ENCODE assay signal across 20 cellular contexts in genomic region chr19:50717026-50717723, GRCh38. TPM values are rescaled to one million over a fixed set of nuclear protein-coding genes. Genes with fewer than 3 reads are reported as not detected.
DNase-seq lines count a peak whose midpoint lies in the region; ATAC-seq lines count a peak whose summit lies in the region.
"Had no signal": no experiment of that assay in that cellular context is flagged by ENCODE, and none has a peak within 500 bp of the region (broad histone marks: within the 10 kb centered on the region; RNA-seq: fewer than 3 reads in every experiment).

No MANE protein-coding gene starts in this region.

- H3K4me1 Mint-ChIP-seq in activated T-cell treated with anti-CD3 and anti-CD28 coated beads, Interleukin-2, amount 50 U/mL, for 4 hours (ENCODE audit: low read depth) = peaks cover 15% of the 10 kb centered on the region
- H3K4me1 Mint-ChIP-seq in T-cell = peaks cover 20 to 24% (median 21%) of the 10 kb centered on the region in 3 donors
- peaks cover 9% of the 10 kb centered on the region for H3K4me1 Mint-ChIP-seq in stimulated activated effector memory CD8-positive, alpha-beta T cell treated with anti-CD3 and anti-CD28 coated beads, Interleukin-12 subunit alpha, Interleukin-12 subunit beta, amount 100 ng/mL, for 72 hours

- POLR2A ChIA-PET in T-cell (lab: Charles Lee) = no interaction called here

- no peaks in the 10 kb centered on the region for H3K9me3 Mint-ChIP-seq in activated T-cell treated with anti-CD3 and anti-CD28 coated beads, Interleukin-2, amount 50 U/mL, for 4 hours
- H3K9me3 Mint-ChIP-seq in T-cell = no peaks in the 10 kb centered on the region
- H3K9me3 Mint-ChIP-seq in stimulated activated effector memory CD8-positive, alpha-beta T cell treated with anti-CD3 and anti-CD28 coated beads, Interleukin-12 subunit alpha, Interleukin-12 subunit beta, amount 100 ng/mL, for 72 hours = no peaks in the 10 kb centered on the region
- H3K9me3 Mint-ChIP-seq: activated T-helper 2 cell treated with anti-CD3 and anti-CD28 coated beads, Interferon-gamma antibody, Interleukin-2, Interleukin-4, amounts not matched to agents 10 μg/mL and 5 μg/mL and 100 μg/mL, durations not matched to agents 14 hours and 24 hours and 36 hours had no signal

- H3K27ac Mint-ChIP-seq in T-cell = no peak overlapping the region
- no peak overlapping the region for H3K27ac Mint-ChIP-seq in stimulated activated effector memory CD8-positive, alpha-beta T cell treated with anti-CD3 and anti-CD28 coated beads, Interleukin-12 subunit alpha, Interleukin-12 subunit beta, amount 100 ng/mL, for 72 hours
- H3K27ac Mint-ChIP-seq: activated T-helper 2 cell treated with anti-CD3 and anti-CD28 coated beads, Interferon-gamma antibody, Interleukin-2, Interleukin-4, amounts not matched to agents 10 μg/mL and 5 μg/mL and 100 μg/mL, durations not matched to agents 14 hours and 24 hours and 36 hours; CD4-positive, CD25-positive, alpha-beta regulatory T cell had no signal

- H3K27me3 Mint-ChIP-seq in activated T-cell treated with anti-CD3 and anti-CD28 coated beads, Interleukin-2, amount 50 U/mL, for 4 hours (ENCODE audit: low read depth) = peaks cover 67% of the 10 kb centered on the region
- peaks cover 50 to 74% of the 10 kb centered on the region in 2 donors for H3K27me3 Mint-ChIP-seq in T-cell

- H3K36me3 Mint-ChIP-seq in activated T-cell treated with anti-CD3 and anti-CD28 coated beads, Interleukin-2, amount 50 U/mL, for 4 hours (ENCODE audit: insufficient read depth) = no peaks in the 10 kb centered on the region
- no peaks in the 10 kb centered on the region for H3K36me3 Mint-ChIP-seq in T-cell
- no peaks in the 10 kb centered on the region for H3K36me3 Mint-ChIP-seq in stimulated activated effector memory CD8-positive, alpha-beta T cell treated with anti-CD3 and anti-CD28 coated beads, Interleukin-12 subunit alpha, Interleukin-12 subunit beta, amount 100 ng/mL, for 72 hours
- H3K36me3 Mint-ChIP-seq: CD4-positive, CD25-positive, alpha-beta regulatory T cell had no signal

- no peak for DNase-seq in activated T-cell treated with anti-CD3 and anti-CD28 coated beads, Interleukin-2, amount 50 U/mL, for 4 hours
- DNase-seq in activated T-cell treated with anti-CD3 and anti-CD28 coated beads, Interleukin-2, amount 50 U/mL, for 1 hour = no peak
- DNase-seq in T-cell (no peak), left kidney (ENCODE audit: low read depth, low spot score) (peak; percentile 47), HCEC 1CT (no peak), NCI-H2196 treated with DMSO at 0.1 percent for 48 hours (lab: John Stamatoyannopoulos, UW; ENCODE audit: unreplicated experiment) (no peak)
- no peak for DNase-seq in stimulated activated effector memory CD8-positive, alpha-beta T cell treated with anti-CD3 and anti-CD28 coated beads, Interleukin-12 subunit alpha, Interleukin-12 subunit beta, amount 100 ng/mL, for 72 hours (ENCODE audit: low spot score in 2 of 2)
- no peak for DNase-seq in activated CD4-positive, CD25-positive, alpha-beta regulatory T cell treated with anti-CD3 and anti-CD28 coated beads, Interleukin-2, amount 50 U/mL, for 72 hours
- DNase-seq: activated CD4-positive, alpha-beta T cell treated with anti-CD3 and anti-CD28 coated beads for 1 hour; CD4-positive, CD25-positive, alpha-beta regulatory T cell; esophagus squamous epithelium; lower lobe of right lung; NCI-H2081; SHP77 treated with DMSO at 0.1 percent for 48 hours; stimulated activated naive CD4-positive, alpha-beta T cell had no signal

- no peak for ATAC-seq in activated T-cell treated with anti-CD3 and anti-CD28 coated beads, Interleukin-2, amount 50 U/mL, for 4 hours
- no peak for ATAC-seq in T-cell (replicated peaks in 1 of 4)
- ATAC-seq in stimulated activated effector memory CD8-positive, alpha-beta T cell treated with anti-CD3 and anti-CD28 coated beads, Interleukin-12 subunit alpha, Interleukin-12 subunit beta, amount 100 ng/mL, for 72 hours = no peak
- ATAC-seq: lower lobe of right lung had no signal

- H3K4me3 Mint-ChIP-seq in activated T-cell treated with anti-CD3 and anti-CD28 coated beads, Interleukin-2, amount 50 U/mL, for 4 hours = peak overlapping the region; percentile 38
- H3K4me3 Mint-ChIP-seq in T-cell = peak overlapping the region in 2 of 3 donors; percentile 9 to 64
- peak overlapping the region; percentile 37 for H3K4me3 Mint-ChIP-seq in stimulated activated effector memory CD8-positive, alpha-beta T cell treated with anti-CD3 and anti-CD28 coated beads, Interleukin-12 subunit alpha, Interleukin-12 subunit beta, amount 100 ng/mL, for 72 hours

- CTCF ChIA-PET in T-cell (lab: Charles Lee) = no interaction called here

RNA-seq across cellular contexts. Expression of gene SHANK1, which starts 2.4 kb away (rescaled TPM):
- total RNA-seq in activated T-cell treated with anti-CD3 and anti-CD28 coated beads, Interleukin-2, amount 50 U/mL, for 4 hours = under 1 TPM in 1 of 3 donors, not detected in 2; 0.03 TPM
- 1 to 10 TPM in 2 of 5 donors, under 1 TPM in 3; 0.06 to 3.3 (median 0.36) TPM for total RNA-seq in T-cell
- total RNA-seq: activated T-helper 2 cell treated with anti-CD3 and anti-CD28 coated beads, Interferon-gamma antibody, Interleukin-2, Interleukin-4, amounts not matched to agents 10 μg/mL and 5 μg/mL and 100 μg/mL, durations not matched to agents 14 hours and 24 hours and 36 hours; CD4-positive, CD25-positive, alpha-beta regulatory T cell; T-helper 1 cell treated with Interleukin-12 subunit alpha and Interleukin-12 subunit beta and Interleukin-4 antibody, amounts not matched to agents 30 ng/mL and 1 ng/mL, for 36 hours had no signal

RNA-seq across cellular contexts. Expression of gene CLEC11A, which starts 6.0 kb away (rescaled TPM):
- total RNA-seq in activated T-cell treated with anti-CD3 and anti-CD28 coated beads, Interleukin-2, amount 50 U/mL, for 4 hours = 1 to 10 TPM in 2 of 3 donors, under 1 TPM in 1; 0.52 to 1.4 (median 1.4) TPM
- total RNA-seq in T-cell = 1 to 10 TPM; 1.4 to 5.0 (median 3.7) TPM

RNA-seq across cellular contexts. Expression of gene GPR32, which starts 53.1 kb away (rescaled TPM):
- total RNA-seq in activated T-cell treated with anti-CD3 and anti-CD28 coated beads, Interleukin-2, amount 50 U/mL, for 4 hours = not detected
- not detected for total RNA-seq in T-cell
- total RNA-seq: activated T-helper 2 cell treated with anti-CD3 and anti-CD28 coated beads, Interferon-gamma antibody, Interleukin-2, Interleukin-4, amounts not matched to agents 10 μg/mL and 5 μg/mL and 100 μg/mL, durations not matched to agents 14 hours and 24 hours and 36 hours; cardiac septum; CD4-positive, CD25-positive, alpha-beta regulatory T cell; esophagus squamous epithelium; glomerular endothelial cell; lower lobe of right lung; T-helper 1 cell treated with Interleukin-12 subunit alpha and Interleukin-12 subunit beta and Interleukin-4 antibody, amounts not matched to agents 30 ng/mL and 1 ng/mL, for 36 hours; tibial nerve had no signal
